In the genomic region with DNA sequence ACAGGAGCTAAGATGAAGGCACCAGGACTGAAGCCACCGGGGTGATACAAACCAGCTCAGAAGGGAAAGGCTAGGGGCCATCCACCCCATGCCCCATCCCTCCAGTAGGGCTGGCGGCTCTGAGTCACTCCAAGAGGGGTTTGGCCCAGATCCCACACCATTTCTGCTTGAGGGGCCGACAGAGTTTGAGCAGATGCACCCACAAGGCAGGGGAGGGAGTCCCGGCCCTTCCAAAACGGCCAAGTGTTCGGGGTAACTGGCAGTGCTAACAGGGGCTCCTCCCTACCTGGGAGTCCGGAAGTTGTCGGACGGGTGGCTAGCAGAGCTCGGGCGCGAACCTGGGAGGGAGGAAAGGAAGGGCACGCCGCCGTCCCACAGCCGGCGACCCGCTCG, we compare ENCODE assay signal across 8 cellular contexts. TPM values are rescaled to one million over a fixed set of nuclear protein-coding genes. Genes with fewer than 3 reads are reported as not detected.
DNase-seq lines count a peak whose midpoint lies in the region; ATAC-seq and TF ChIP-seq lines count a peak whose summit lies in the region.

No MANE protein-coding gene starts in this region.

- H3K27ac ChIP-seq in muscle layer of duodenum (ENCODE audit: low read length) = peak overlapping the region; percentile 67
- peak overlapping the region; percentile 90 for H3K27ac ChIP-seq in vagina

- H3K4me1 ChIP-seq in endocrine pancreas (ENCODE audit: control insufficient read depth, insufficient read depth, low read length) (no peaks in the 10 kb centered on the region), muscle layer of duodenum (ENCODE audit: control insufficient read depth in 1 of 2, insufficient read depth in 2 of 2, low read length in 2 of 2) (peaks cover 5 to 32% of the 10 kb centered on the region in 2 donors), vagina (peaks cover 23% of the 10 kb centered on the region)

- H3K27me3 ChIP-seq in endocrine pancreas (ENCODE audit: control insufficient read depth, insufficient read depth, low read length) (no peaks in the 10 kb centered on the region), muscle layer of duodenum (ENCODE audit: low read depth, low read length) (no peaks in the 10 kb centered on the region), vagina (no peaks in the 10 kb centered on the region)

- H3K9me3 ChIP-seq in endocrine pancreas (ENCODE audit: control insufficient read depth, low read length) (no peaks in the 10 kb centered on the region), muscle layer of duodenum (ENCODE audit: control insufficient read depth in 1 of 2, low read length in 2 of 2) (no peaks in the 10 kb centered on the region), vagina (no peaks in the 10 kb centered on the region)

- H3K36me3 ChIP-seq in endocrine pancreas (ENCODE audit: control insufficient read depth, insufficient read depth, low read length) = no peaks in the 10 kb centered on the region
- H3K36me3 ChIP-seq in muscle layer of duodenum (ENCODE audit: control insufficient read depth in 1 of 2, insufficient read depth in 2 of 2, low read length in 2 of 2) = peaks cover 0 to 8% of the 10 kb centered on the region in 2 donors
- peaks cover 0 to 4% of the 10 kb centered on the region in 2 donors for H3K36me3 ChIP-seq in vagina

- peak overlapping the region; percentile 66 for H3K9ac ChIP-seq in endocrine pancreas (ENCODE audit: control insufficient read depth, insufficient read depth, low read length)

- no peak for TF ChIP-seq CTCF in vagina (IDR thresholded peaks at IDR 0.05)

- intact Hi-C loops in vagina (cut with DNase I) = no loop called here

- H3K4me3 ChIP-seq in endocrine pancreas (ENCODE audit: control insufficient read depth, insufficient read depth, low read length) (peak overlapping the region; percentile 22), muscle layer of duodenum (ENCODE audit: low read depth in 1 of 2, low read length in 2 of 2) (peak overlapping the region; percentile 52 to 53), vagina (peak overlapping the region; percentile 59 to 72)

- peak; percentile 11 for ATAC-seq in GM18517 (IDR thresholded peaks at IDR 0.05; ENCODE audit: unreplicated experiment)
- ATAC-seq in HG03064 (IDR thresholded peaks at IDR 0.05; ENCODE audit: low read depth, unreplicated experiment) = peak; percentile 24

- DNase-seq in A172 (ENCODE audit: low spot score) = peak; percentile 68
- DNase-seq in SW480 (ENCODE audit: low spot score) = peak; percentile 30
- no peak for DNase-seq in vagina (ENCODE audit: extremely low spot score in 2 of 2)
- no peak for DNase-seq in NCI-H187 (lab: John Stamatoyannopoulos, UW)

- TF ChIP-seq POLR2A in vagina (IDR thresholded peaks at IDR 0.05) = no peak

RNA-seq across cellular contexts. Expression of gene SLC10A3, which starts 0.4 kb away (rescaled TPM):
- total RNA-seq in A172 (2014; rRNA removed; shearing (Covaris generic)) = 51.9 and 63.9 TPM in 2 replicates
- 28.2 TPM for total RNA-seq in vagina

RNA-seq across cellular contexts. Expression of gene UBL4A, which starts 3.6 kb away (rescaled TPM):
- total RNA-seq in A172 (2014; rRNA removed; shearing (Covaris generic)) = 116 and 139 TPM in 2 replicates
- 30.2 TPM for total RNA-seq in vagina

RNA-seq across cellular contexts. Expression of gene LAGE3, which starts 10.9 kb away (rescaled TPM):
- total RNA-seq in A172 (2014; rRNA removed; shearing (Covaris generic)) = 70.5 and 109 TPM in 2 replicates
- 27.7 TPM for total RNA-seq in vagina

RNA-seq across cellular contexts. Expression of gene FAM3A, which starts 26.0 kb away (rescaled TPM):
- total RNA-seq in A172 (2014; rRNA removed; shearing (Covaris generic)) = 47.1 and 47.5 TPM in 2 replicates
- 59.9 TPM for total RNA-seq in vagina

RNA-seq across cellular contexts. Expression of gene PLXNA3, which starts 31.9 kb away (rescaled TPM):
- 9.7 and 14.3 TPM in 2 replicates for total RNA-seq in A172 (2014; rRNA removed; shearing (Covaris generic))
- 20.1 TPM for total RNA-seq in vagina

Comparison
In these comparisons a context has a peak if more than half of its experiments do, and no peak if none do; other contexts are left out.
1. DNase-seq: peak in A172 (single experiment) and SW480 (single experiment); none in vagina (0 of 2) and NCI-H187 (0 of 2).
2. Peak in every context shown above with its lines, with median percentiles within 50 percentile points of each other: H3K4me3 ChIP-seq.